25 cellular contexts compared by ENCODE assay signal in genomic region chr16:14199199-14199598, GRCh38.
"Had no signal": no experiment of that assay in that cellular context is flagged by ENCODE, and none has a peak within 500 bp of the region (broad histone marks: within the 10 kb centered on the region; RNA-seq: fewer than 3 reads in every experiment).

No MANE protein-coding gene starts in this region.

- H3K27ac ChIP-seq: coronary artery, dorsolateral prefrontal cortex, esophagus muscularis mucosa, left ventricle myocardium inferior, lower lobe of right lung, pancreas, prostate gland, right lobe of liver, skin epidermis, testis, tibial nerve, upper lobe of right lung, vagina had no signal

- DNase-seq: dorsolateral prefrontal cortex; effector CD8-positive, alpha-beta T cell; immature natural killer cell; kidney; left cardiac atrium; left ventricle myocardium inferior; lower lobe of right lung; mesendoderm; naive thymus-derived CD8-positive, alpha-beta T cell; pancreas; retina; right lobe of liver; stimulated activated CD4-positive, alpha-beta T cell treated with anti-CD3 and anti-CD28 coated beads, Interleukin-2, amount 100 ng/mL, for 24 hours; stimulated activated CD4-positive, alpha-beta T cell treated with anti-CD3 and anti-CD28 coated beads, Interleukin-4, amount 100 ng/mL, for 4 hours; stimulated activated naive B cell treated with anti-CD40 and anti-IgM and Interleukin-4, amounts not matched to agents 10 μg/mL and 1 μg/mL and 100 μg/mL, for 72 hours; stimulated activated naive CD8-positive, alpha-beta T cell treated with anti-CD3 and anti-CD28 coated beads, Interleukin-15, amount 100 ng/mL, for 72 hours; testis; upper lobe of right lung had no signal

- H3K4me3 Mint-ChIP-seq: immature natural killer cell; naive thymus-derived CD8-positive, alpha-beta T cell; neural crest cell; stimulated activated naive B cell treated with anti-CD40 and anti-IgM and Interleukin-4, amounts not matched to agents 10 μg/mL and 1 μg/mL and 100 μg/mL, for 72 hours; stimulated activated naive CD8-positive, alpha-beta T cell treated with anti-CD3 and anti-CD28 coated beads, Interleukin-15, amount 100 ng/mL, for 72 hours had no signal

- H3K4me3 ChIP-seq: coronary artery, dorsolateral prefrontal cortex, esophagus muscularis mucosa, left ventricle myocardium inferior, lower lobe of right lung, pancreas, prostate gland, right lobe of liver, skin epidermis, testis, tibial nerve, upper lobe of right lung, vagina had no signal

- H3K9me3 ChIP-seq: esophagus muscularis mucosa, lower lobe of right lung, pancreas, prostate gland, right lobe of liver, testis, tibial nerve, upper lobe of right lung, vagina had no signal

- H3K9me3 Mint-ChIP-seq: immature natural killer cell; naive thymus-derived CD8-positive, alpha-beta T cell; neural crest cell had no signal

- H3K27ac Mint-ChIP-seq: immature natural killer cell; stimulated activated naive B cell treated with anti-CD40 and anti-IgM and Interleukin-4, amounts not matched to agents 10 μg/mL and 1 μg/mL and 100 μg/mL, for 72 hours had no signal

- H3K36me3 ChIP-seq: esophagus muscularis mucosa, left ventricle myocardium inferior, lower lobe of right lung, pancreas, prostate gland, right lobe of liver, tibial nerve, upper lobe of right lung, vagina had no signal

- ATAC-seq: left cardiac atrium; naive thymus-derived CD8-positive, alpha-beta T cell; pancreas; right lobe of liver; stimulated activated naive B cell treated with anti-CD40 and anti-IgM and Interleukin-4, amounts not matched to agents 10 μg/mL and 1 μg/mL and 100 μg/mL, for 72 hours; stimulated activated naive CD8-positive, alpha-beta T cell treated with anti-CD3 and anti-CD28 coated beads, Interleukin-15, amount 100 ng/mL, for 72 hours had no signal

- H3K27me3 ChIP-seq: dorsolateral prefrontal cortex, esophagus muscularis mucosa, pancreas, right lobe of liver, testis, tibial nerve, upper lobe of right lung, vagina had no signal

- H3K27me3 Mint-ChIP-seq: naive thymus-derived CD8-positive, alpha-beta T cell; stimulated activated naive B cell treated with anti-CD40 and anti-IgM and Interleukin-4, amounts not matched to agents 10 μg/mL and 1 μg/mL and 100 μg/mL, for 72 hours; stimulated activated naive CD8-positive, alpha-beta T cell treated with anti-CD3 and anti-CD28 coated beads, Interleukin-15, amount 100 ng/mL, for 72 hours had no signal
